In genomic region chr6:152206072-152206818, GRCh38 we compare ENCODE assay signal across 7 cellular contexts.
DNase-seq lines count a peak whose midpoint lies in the region; ATAC-seq and TF ChIP-seq lines count a peak whose summit lies in the region.

No MANE protein-coding gene starts in this region.

- no peak for DNase-seq in GM13977 (ENCODE audit: low spot score)
- DNase-seq in SK-MEL-5 (ENCODE audit: low read depth, low spot score) = peak; percentile 67
- peak; percentile 59 for DNase-seq in choroid plexus epithelial cell (ENCODE audit: low read depth)
- peak in 7 of 9 donors; percentile 15 to 50 (median 39) for DNase-seq in naive thymus-derived CD4-positive, alpha-beta T cell
- DNase-seq in NOMO-1 treated with dmso at 0.1 percent for 144 hours (lab: John Stamatoyannopoulos, UW; ENCODE audit: unreplicated experiment) = no peak

- intact Hi-C loops in naive thymus-derived CD4-positive, alpha-beta T cell (cut with micrococcal nuclease) = loop anchor here (1.0 to 2.0 kb wide), 4 partner anchors 21 to 151 kb away; no protein-coding TSS in a partner anchor

- TF ChIP-seq CTCF in GM13977 (IDR thresholded peaks at IDR 0.05; ENCODE audit: extremely low read depth, insufficient read depth, missing control alignments) (peak; percentile 11), choroid plexus epithelial cell (conservative IDR thresholded peaks at IDR 0.05; ENCODE audit: low read depth, low read length) (peak; percentile 75)

- H3K27me3 Mint-ChIP-seq in naive thymus-derived CD4-positive, alpha-beta T cell = no peaks in the 10 kb centered on the region

- H3K4me1 ChIP-seq in naive thymus-derived CD4-positive, alpha-beta T cell (ENCODE audit: control insufficient read depth in 2 of 2, insufficient read depth in 2 of 2, low read length in 2 of 2) = no peaks in the 10 kb centered on the region

- no peak overlapping the region for H3K4me3 Mint-ChIP-seq in naive thymus-derived CD4-positive, alpha-beta T cell

- peak; percentile 45 for ATAC-seq in naive thymus-derived CD4-positive, alpha-beta T cell
- ATAC-seq in GM18873 (IDR thresholded peaks at IDR 0.05; ENCODE audit: low FRiP score, unreplicated experiment) = no peak
- no peak for ATAC-seq in HG03520 (IDR thresholded peaks at IDR 0.05; ENCODE audit: unreplicated experiment)

- no peak overlapping the region for H3K4me3 ChIP-seq in choroid plexus epithelial cell (ENCODE audit: low read depth, low read length)
- H3K4me3 ChIP-seq in naive thymus-derived CD4-positive, alpha-beta T cell (ENCODE audit: low read length) = no peak overlapping the region

- in situ Hi-C loops in GM13977 (cut with MboI; ENCODE audit: low pct_unique_long_range_greater_than_20kb, low sequenced_read_pairs, unreplicated experiment) = no loop called here
- in situ Hi-C loops in SK-MEL-5 (cut with HindIII; ENCODE audit: low pct_unique_long_range_greater_than_20kb, low sequenced_read_pairs) = no loop called here

- no peak overlapping the region for H3K27ac ChIP-seq in naive thymus-derived CD4-positive, alpha-beta T cell (ENCODE audit: low read depth, low read length)

- peaks cover 0 to 12% (median 7%) of the 10 kb centered on the region in 7 donors for H3K4me1 Mint-ChIP-seq in naive thymus-derived CD4-positive, alpha-beta T cell

- peak overlapping the region in 5 of 9 donors; percentile 3 to 72 (median 14) for H3K27ac Mint-ChIP-seq in naive thymus-derived CD4-positive, alpha-beta T cell

- H3K36me3 ChIP-seq in naive thymus-derived CD4-positive, alpha-beta T cell (ENCODE audit: control insufficient read depth in 2 of 3, insufficient read depth in 3 of 3, low read length in 3 of 3) = peaks cover 10 to 54% (median 17%) of the 10 kb centered on the region in 3 experiments

- CTCF ChIA-PET in naive thymus-derived CD4-positive, alpha-beta T cell (lab: Charles Lee) = interaction anchor here (0.6 to 2.1 kb wide), 3 partner anchors 11 to 856 kb away, joined by 3 to 9 read pairs (median 5); no protein-coding TSS in a partner anchor

- H3K9me3 Mint-ChIP-seq in naive thymus-derived CD4-positive, alpha-beta T cell = no peaks in the 10 kb centered on the region

- POLR2A ChIA-PET in naive thymus-derived CD4-positive, alpha-beta T cell (lab: Charles Lee) = interaction anchor here (2.7 kb wide), 1 partner anchor 21 kb away, joined by 15 read pairs; no protein-coding TSS in a partner anchor

- no peaks in the 10 kb centered on the region for H3K9me3 ChIP-seq in naive thymus-derived CD4-positive, alpha-beta T cell (ENCODE audit: control insufficient read depth in 2 of 3, low read length in 3 of 3)

- H3K36me3 Mint-ChIP-seq in naive thymus-derived CD4-positive, alpha-beta T cell = peaks cover 20 to 73% (median 54%) of the 10 kb centered on the region in 5 donors

- no peaks in the 10 kb centered on the region for H3K27me3 ChIP-seq in naive thymus-derived CD4-positive, alpha-beta T cell (ENCODE audit: control insufficient read depth in 2 of 2, insufficient read depth in 2 of 2, low read length in 2 of 2)

Comparison
In these comparisons a context has a peak if more than half of its experiments do, and no peak if none do; other contexts are left out.
1. DNase-seq: peak in SK-MEL-5 (single experiment), choroid plexus epithelial cell (single experiment) and naive thymus-derived CD4-positive, alpha-beta T cell (7 of 9); none in GM13977 (single experiment) and NOMO-1 treated with dmso at 0.1 percent for 144 hours (single experiment).